ENCODE assay signal across 18 cellular contexts in genomic region chr18:79586436-79587297, GRCh38.
DNase-seq lines count a peak whose midpoint lies in the region; TF ChIP-seq lines count a peak whose summit lies in the region.
"Had no signal": no experiment of that assay in that cellular context is flagged by ENCODE, and none has a peak within 500 bp of the region (broad histone marks: within the 10 kb centered on the region; RNA-seq: fewer than 3 reads in every experiment).

No MANE protein-coding gene starts in this region.

- H3K4me1 ChIP-seq in BLaER1 (peaks cover 72% of the 10 kb centered on the region), HEK293 (ENCODE audit: control insufficient read depth, insufficient read depth, low read length) (no peaks in the 10 kb centered on the region), osteoblast (ENCODE audit: insufficient read depth, low read length) (peaks cover 16% of the 10 kb centered on the region)

- peak; percentile 13 for DNase-seq in glutamatergic neuron
- DNase-seq in osteoblast (ENCODE audit: insufficient read length, low spot score, missing footprints): peak; percentile 77
- no peak for DNase-seq in NCI-H2029 treated with DMSO at 0.1 percent for 48 hours (lab: John Stamatoyannopoulos, UW)
- DNase-seq in central memory CD4-positive, alpha-beta T cell: no peak
- no peak for DNase-seq in substantia nigra (lab: John Stamatoyannopoulos, UW)
- no peak for DNase-seq in activated CD4-positive, alpha-beta T cell treated with anti-CD3 and anti-CD28 coated beads, Interleukin-2, amount 10 ng/mL, durations not matched to agents 24 days and 14 days
- DNase-seq: activated CD4-positive, alpha-beta T cell treated with anti-CD3 and anti-CD28 coated beads for 4 hours; activated gamma-delta T cell treated with Interleukin-2 at 50 U/mL for 16 hours; DMS79; immature natural killer cell; KBM-7; naive thymus-derived CD8-positive, alpha-beta T cell; NCI-H2081 treated with DMSO at 0.1 percent for 48 hours; NCI-H510A treated with DMSO at 0.1 percent for 48 hours; RPMI8226; testis had no signal

- H3K36me3 Mint-ChIP-seq in glutamatergic neuron (ENCODE audit: unreplicated experiment): no peaks in the 10 kb centered on the region
- no peaks in the 10 kb centered on the region for H3K36me3 Mint-ChIP-seq in activated CD4-positive, alpha-beta T cell treated with anti-CD3 and anti-CD28 coated beads, Interleukin-2, amount 10 ng/mL, durations not matched to agents 24 days and 14 days (ENCODE audit: low read depth)
- H3K36me3 Mint-ChIP-seq: immature natural killer cell; naive thymus-derived CD8-positive, alpha-beta T cell had no signal

- no peaks in the 10 kb centered on the region for H4K20me1 ChIP-seq in BLaER1
- H4K20me1 ChIP-seq in osteoblast (ENCODE audit: insufficient read depth, low read length): no peaks in the 10 kb centered on the region

- H3K9ac ChIP-seq in BLaER1: no peak overlapping the region

- no peak overlapping the region for H3K4me3 ChIP-seq in BLaER1
- H3K4me3 ChIP-seq in HEK293 (ENCODE audit: low read depth, low read length): no peak overlapping the region
- H3K4me3 ChIP-seq in osteoblast (ENCODE audit: insufficient read depth, low read length): no peak overlapping the region
- H3K4me3 ChIP-seq: testis had no signal

- H3K9me3 ChIP-seq in BLaER1 (no peaks in the 10 kb centered on the region), HEK293 (ENCODE audit: control insufficient read depth, insufficient read depth, low read depth, low read length) (no peaks in the 10 kb centered on the region), osteoblast (ENCODE audit: low read depth, low read length) (no peaks in the 10 kb centered on the region)
- H3K9me3 ChIP-seq: testis had no signal

- H3K27me3 Mint-ChIP-seq in glutamatergic neuron (ENCODE audit: unreplicated experiment): peaks cover 11% of the 10 kb centered on the region
- peaks cover under 1% of the 10 kb centered on the region for H3K27me3 Mint-ChIP-seq in activated CD4-positive, alpha-beta T cell treated with anti-CD3 and anti-CD28 coated beads, Interleukin-2, amount 10 ng/mL, durations not matched to agents 24 days and 14 days

- H3K79me2 ChIP-seq in osteoblast (ENCODE audit: insufficient read depth, low read length): no peaks in the 10 kb centered on the region

- H3K27me3 ChIP-seq in BLaER1 (no peaks in the 10 kb centered on the region), osteoblast (ENCODE audit: insufficient read depth, low read length) (no peaks in the 10 kb centered on the region)
- H3K27me3 ChIP-seq: testis had no signal

- TF ChIP-seq CTCF in HEK293 (tag by site-specific recombination; IDR thresholded peaks at IDR 0.05) (no peak), glutamatergic neuron (IDR thresholded peaks at IDR 0.05; ENCODE audit: partially characterized antibody, unreplicated experiment) (no peak), osteoblast (IDR thresholded peaks at IDR 0.05; ENCODE audit: extremely low read depth, low read depth, low read length) (no peak)

- no peak overlapping the region for H3K4me3 Mint-ChIP-seq in glutamatergic neuron (ENCODE audit: unreplicated experiment)
- H3K4me3 Mint-ChIP-seq in activated CD4-positive, alpha-beta T cell treated with anti-CD3 and anti-CD28 coated beads, Interleukin-2, amount 10 ng/mL, durations not matched to agents 24 days and 14 days: no peak overlapping the region
- H3K4me3 Mint-ChIP-seq: immature natural killer cell; naive thymus-derived CD8-positive, alpha-beta T cell had no signal

- H3K27ac Mint-ChIP-seq in glutamatergic neuron (ENCODE audit: unreplicated experiment): no peak overlapping the region
- H3K27ac Mint-ChIP-seq in activated CD4-positive, alpha-beta T cell treated with anti-CD3 and anti-CD28 coated beads, Interleukin-2, amount 10 ng/mL, durations not matched to agents 24 days and 14 days: no peak overlapping the region
- H3K27ac Mint-ChIP-seq: immature natural killer cell; naive thymus-derived CD8-positive, alpha-beta T cell had no signal

- no peak overlapping the region for H2AFZ ChIP-seq in osteoblast (ENCODE audit: low read length)

- peaks cover 11% of the 10 kb centered on the region for H3K4me1 Mint-ChIP-seq in glutamatergic neuron (ENCODE audit: low read depth, unreplicated experiment)
- no peaks in the 10 kb centered on the region for H3K4me1 Mint-ChIP-seq in activated CD4-positive, alpha-beta T cell treated with anti-CD3 and anti-CD28 coated beads, Interleukin-2, amount 10 ng/mL, durations not matched to agents 24 days and 14 days
- H3K4me1 Mint-ChIP-seq: immature natural killer cell had no signal

- CTCF ChIA-PET in HEK293 (lab: Yijun Ruan, JAX): no interaction called here

- H3K27ac ChIP-seq in BLaER1: 0 out of 2 replicates have a peak overlapping the region, but pooled peaks have one; percentile 27
- no peak overlapping the region for H3K27ac ChIP-seq in HEK293 (ENCODE audit: extremely low read depth, low read depth, low read length)
- no peak overlapping the region for H3K27ac ChIP-seq in osteoblast (ENCODE audit: low read depth, low read length)
- no peak overlapping the region for H3K27ac ChIP-seq in substantia nigra (ENCODE audit: low read depth, low read length, poor library complexity, severe bottlenecking)

- H3K4me2 ChIP-seq in BLaER1: peak overlapping the region; percentile 73; the same call in 1 of the 2 replicates
- H3K4me2 ChIP-seq in osteoblast (ENCODE audit: insufficient read depth, low read length): no peak overlapping the region

- no peaks in the 10 kb centered on the region for H3K36me3 ChIP-seq in BLaER1
- H3K36me3 ChIP-seq in HEK293 (ENCODE audit: control insufficient read depth in 2 of 2, insufficient read depth in 1 of 2, low read length in 2 of 2): no peaks in the 10 kb centered on the region
- H3K36me3 ChIP-seq in osteoblast (ENCODE audit: insufficient read depth, low read length): no peaks in the 10 kb centered on the region

- POLR2A ChIA-PET in HEK293 (lab: Yijun Ruan, JAX): no interaction called here

- H3K9me3 Mint-ChIP-seq in glutamatergic neuron (ENCODE audit: unreplicated experiment): peaks cover 5% of the 10 kb centered on the region
- H3K9me3 Mint-ChIP-seq in activated CD4-positive, alpha-beta T cell treated with anti-CD3 and anti-CD28 coated beads, Interleukin-2, amount 10 ng/mL, durations not matched to agents 24 days and 14 days: no peaks in the 10 kb centered on the region
- H3K9me3 Mint-ChIP-seq: immature natural killer cell; naive thymus-derived CD8-positive, alpha-beta T cell had no signal

- intact Hi-C loops in activated CD4-positive, alpha-beta T cell treated with anti-CD3 and anti-CD28 coated beads, Interleukin-2, amount 10 ng/mL, durations not matched to agents 24 days and 14 days (cut with micrococcal nuclease): no loop called here

TF ChIP-seq in HEK293, 187 proteins besides CTCF, POLR2A, EP300 and RAD21:
- no peak for TF ChIP-seq SCRT1 (tag by site-specific recombination; IDR thresholded peaks at IDR 0.05; ENCODE audit: borderline replicate concordance)
- no peak for TF ChIP-seq ZNF292 (tag by site-specific recombination; IDR thresholded peaks at IDR 0.05; ENCODE audit: borderline replicate concordance, low read depth)
- 0 out of 2 replicates have a peak, but pooled peaks have one; percentile 22 for TF ChIP-seq GLIS2 (tag by site-specific recombination; IDR thresholded peaks at IDR 0.05)

Comparison
In these comparisons a context has a peak if more than half of its experiments do, and no peak if none do; other contexts are left out.
1. DNase-seq: peak in glutamatergic neuron (single experiment) and osteoblast (single experiment); none in NCI-H2029 treated with DMSO at 0.1 percent for 48 hours (single experiment), central memory CD4-positive, alpha-beta T cell (single experiment), substantia nigra (0 of 49) and activated CD4-positive, alpha-beta T cell treated with anti-CD3 and anti-CD28 coated beads, Interleukin-2, amount 10 ng/mL, durations not matched to agents 24 days and 14 days (single experiment).